ENCODE assay signal across 8 cellular contexts in the genomic region with DNA sequence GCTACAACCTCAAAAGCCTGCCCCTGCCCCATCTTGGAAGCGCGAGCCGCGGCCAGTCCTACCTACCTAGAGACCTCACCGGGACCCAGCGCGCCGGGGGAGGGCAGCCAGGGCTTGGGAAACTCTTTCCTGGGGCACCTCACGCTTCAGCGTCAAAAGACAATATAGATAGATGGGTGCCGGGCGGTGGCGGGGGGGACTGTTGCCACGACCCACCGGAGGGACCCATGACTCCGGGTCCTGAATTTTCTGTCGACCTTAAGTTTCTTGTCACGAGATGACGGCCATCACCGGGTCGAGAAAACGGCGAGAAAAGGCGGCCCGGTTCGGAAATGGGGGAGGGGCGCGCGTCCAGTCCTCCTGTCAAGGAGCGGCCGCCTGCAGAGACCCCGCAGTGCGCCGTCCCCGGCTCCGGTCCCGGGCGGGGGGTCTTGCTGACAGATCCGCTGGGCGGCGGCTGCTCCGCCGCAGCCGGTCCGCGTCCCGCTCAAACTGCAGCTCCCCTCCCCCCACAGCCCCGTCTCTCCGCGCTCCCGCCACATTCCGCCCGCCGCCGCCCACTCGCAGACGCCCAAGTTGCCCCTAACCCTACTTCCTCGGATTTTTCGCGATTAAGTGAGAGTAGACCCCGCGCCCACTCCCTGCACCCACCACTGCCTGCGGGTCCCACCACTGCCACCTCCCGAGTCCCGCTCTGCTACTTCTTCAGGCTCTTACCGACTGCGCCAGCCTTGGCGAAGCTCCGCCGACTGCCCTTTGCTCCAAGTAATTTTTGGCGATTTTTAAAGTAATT.
DNase-seq lines count a peak whose midpoint lies in the region; ATAC-seq and TF ChIP-seq lines count a peak whose summit lies in the region.

No MANE protein-coding gene starts in this region.

- H3K4me3 Mint-ChIP-seq in CD8-positive, alpha-beta memory T cell: peak overlapping the region; percentile 93 to 100 (median 97)

- H2BK120ac ChIP-seq in mesenchymal stem cell (ENCODE audit: low read depth, low read length): peak overlapping the region; percentile 71

- H3K9ac ChIP-seq in mesenchymal stem cell (ENCODE audit: low read length): peak overlapping the region; percentile 96

- DNase-seq in CD8-positive, alpha-beta memory T cell: peak in 4 of 5 donors; percentile 37 to 55 (median 38)
- DNase-seq in LNCaP clone FGC (ENCODE audit: low read depth) (no peak), ecto neural progenitor cell (ENCODE audit: low spot score) (peak; percentile 84), mesenchymal stem cell (peak; percentile 66), A172 (ENCODE audit: low spot score) (no peak)
- peak; percentile 75 for DNase-seq in activated CD4-positive, alpha-beta T cell treated with anti-CD3 and anti-CD28 coated beads for 48 hours
- DNase-seq in stimulated activated CD8-positive, alpha-beta memory T cell treated with anti-CD3 and anti-CD28 coated beads, Interleukin-4, amount 100 ng/mL, for 4 hours (ENCODE audit: low read depth in 2 of 2, low spot score in 1 of 2): peak; percentile 18 to 21

- H3K79me1 ChIP-seq in mesenchymal stem cell (replicated peaks; ENCODE audit: low read length, poor library complexity, severe bottlenecking): peaks cover 2% of the 10 kb centered on the region

- WGBS in mesenchymal stem cell: under 1% methylated on average over 71 of the region's 71 CpGs

- ATAC-seq in GM21515 (IDR thresholded peaks at IDR 0.05; ENCODE audit: unreplicated experiment): peak; percentile 0

- H3K4ac ChIP-seq in mesenchymal stem cell (ENCODE audit: low read depth in 1 of 2, low read length in 2 of 2): peak overlapping the region; percentile 27 to 88

- H3K4me1 Mint-ChIP-seq in CD8-positive, alpha-beta memory T cell: peaks cover 53 to 65% (median 60%) of the 10 kb centered on the region in 3 donors

- no peak overlapping the region for H2AK5ac ChIP-seq in mesenchymal stem cell (ENCODE audit: low read length, severe bottlenecking)

- H2BK5ac ChIP-seq in mesenchymal stem cell (ENCODE audit: low read depth, low read length, poor library complexity, severe bottlenecking): peak overlapping the region; percentile 95

- H3K36me3 Mint-ChIP-seq in CD8-positive, alpha-beta memory T cell: peaks cover 0 to 18% (median 0%) of the 10 kb centered on the region in 3 donors

- peak overlapping the region; percentile 8 to 85 for H3K23ac ChIP-seq in mesenchymal stem cell (ENCODE audit: low read length in 2 of 2)

- peak; percentile 19; the same call in 1 of the 2 replicates for TF ChIP-seq CTCF in LNCaP clone FGC (IDR thresholded peaks at IDR 0.05; ENCODE audit: control insufficient read depth, extremely low read depth, insufficient read depth)

- peaks cover 7 to 8% of the 10 kb centered on the region in 2 donors for H3K27me3 Mint-ChIP-seq in CD8-positive, alpha-beta memory T cell

- peak overlapping the region; percentile 69 for H3K4me2 ChIP-seq in mesenchymal stem cell (ENCODE audit: low read length, poor library complexity, severe bottlenecking)

- POLR2A ChIA-PET in CD8-positive, alpha-beta memory T cell (lab: Charles Lee): interaction anchor here (0.6 to 7.2 kb wide), 7 partner anchors 8 to 288 kb away, joined by 3 to 139 read pairs (median 4); partner anchors contain the start of genes SPRYD7 and TRIM13

- peak overlapping the region; percentile 5 for H4K8ac ChIP-seq in mesenchymal stem cell (ENCODE audit: low read length)

- H3K4me1 ChIP-seq in CD8-positive, alpha-beta memory T cell (ENCODE audit: insufficient read depth, low read length): peaks cover 21% of the 10 kb centered on the region
- H3K4me1 ChIP-seq in mesenchymal stem cell (ENCODE audit: control insufficient read depth, insufficient read depth, low read depth, low read length): no peaks in the 10 kb centered on the region

- CTCF ChIA-PET in CD8-positive, alpha-beta memory T cell (lab: Charles Lee): interaction anchor here (0.8 to 7.9 kb wide), 13 partner anchors 10 to 831 kb away, joined by 3 to 133 read pairs (median 4); partner anchors contain the start of gene TRIM13

- no peaks in the 10 kb centered on the region for H3K9me3 ChIP-seq in CD8-positive, alpha-beta memory T cell (ENCODE audit: low read length)
- no peaks in the 10 kb centered on the region for H3K9me3 ChIP-seq in mesenchymal stem cell (ENCODE audit: control insufficient read depth, low read length)

- H2AFZ ChIP-seq in mesenchymal stem cell (ENCODE audit: low read depth, low read length): peak overlapping the region; percentile 72

- no peaks in the 10 kb centered on the region for H3K36me3 ChIP-seq in CD8-positive, alpha-beta memory T cell (ENCODE audit: insufficient read depth, low read length)
- peaks cover 0 to 2% of the 10 kb centered on the region in 2 experiments for H3K36me3 ChIP-seq in mesenchymal stem cell (ENCODE audit: control insufficient read depth in 1 of 2, insufficient read depth in 2 of 2, low read depth in 1 of 2, low read length in 2 of 2)

- peak overlapping the region; percentile 91 to 96 for H3K18ac ChIP-seq in mesenchymal stem cell (ENCODE audit: low read depth in 1 of 2, low read length in 2 of 2)

- H2BK12ac ChIP-seq in mesenchymal stem cell (ENCODE audit: low read length in 2 of 2): peak overlapping the region in 1 of 2 experiments; percentile 92

- peak overlapping the region; percentile 60 for H2BK15ac ChIP-seq in mesenchymal stem cell (ENCODE audit: low read depth, poor library complexity, severe bottlenecking)

- H3K9me3 Mint-ChIP-seq in CD8-positive, alpha-beta memory T cell: peaks cover 0 to 5% (median 0%) of the 10 kb centered on the region in 5 donors

- no peaks in the 10 kb centered on the region for H3K27me3 ChIP-seq in CD8-positive, alpha-beta memory T cell (ENCODE audit: insufficient read depth, low read length, poor library complexity, severe bottlenecking)
- no peaks in the 10 kb centered on the region for H3K27me3 ChIP-seq in mesenchymal stem cell (ENCODE audit: control insufficient read depth in 1 of 2, insufficient read depth in 1 of 2, low read length in 2 of 2)

- peak overlapping the region; percentile 97 for H3K4me3 ChIP-seq in CD8-positive, alpha-beta memory T cell (ENCODE audit: low read length)
- H3K4me3 ChIP-seq in LNCaP clone FGC (ENCODE audit: low read depth, low read length) (peak overlapping the region; percentile 69), mesenchymal stem cell (ENCODE audit: insufficient read depth in 1 of 2, low read depth in 1 of 2, low read length in 2 of 2) (peak overlapping the region; percentile 76 to 89)

- peak overlapping the region in 1 of 2 experiments; percentile 91 for H3K14ac ChIP-seq in mesenchymal stem cell (ENCODE audit: low read length in 2 of 2)

- H3K27ac Mint-ChIP-seq in CD8-positive, alpha-beta memory T cell: peak overlapping the region; percentile 91 to 99 (median 96)

- H3K27ac ChIP-seq in CD8-positive, alpha-beta memory T cell (ENCODE audit: low read depth, low read length): peak overlapping the region; percentile 77
- H3K27ac ChIP-seq in mesenchymal stem cell (ENCODE audit: low read length, poor library complexity, severe bottlenecking): peak overlapping the region; percentile 74

- H4K91ac ChIP-seq in mesenchymal stem cell (ENCODE audit: low read length): peak overlapping the region; percentile 94

Comparison
In these comparisons a context has a peak if more than half of its experiments do, and no peak if none do; other contexts are left out.
1. DNase-seq: peak in CD8-positive, alpha-beta memory T cell (4 of 5), activated CD4-positive, alpha-beta T cell treated with anti-CD3 and anti-CD28 coated beads for 48 hours (single experiment), ecto neural progenitor cell (single experiment), mesenchymal stem cell (single experiment) and stimulated activated CD8-positive, alpha-beta memory T cell treated with anti-CD3 and anti-CD28 coated beads, Interleukin-4, amount 100 ng/mL, for 4 hours (2 of 2); none in LNCaP clone FGC (single experiment) and A172 (single experiment).
2. Peak in every context shown above with its lines, with median percentiles within 50 percentile points of each other: H3K4me3 ChIP-seq.